In genomic region chr1:9289724-9290493, GRCh38 we compare ENCODE assay signal across 10 cellular contexts. TPM values are rescaled to one million over a fixed set of nuclear protein-coding genes. Genes with fewer than 3 reads are reported as not detected.
DNase-seq lines count a peak whose midpoint lies in the region; ATAC-seq and TF ChIP-seq lines count a peak whose summit lies in the region.
"Had no signal": no experiment of that assay in that cellular context is flagged by ENCODE, and none has a peak within 500 bp of the region (broad histone marks: within the 10 kb centered on the region; RNA-seq: fewer than 3 reads in every experiment).

No MANE protein-coding gene starts in this region.

- H3K4me3 Mint-ChIP-seq in activated naive CD4-positive, alpha-beta T cell treated with anti-CD3 and anti-CD28 coated beads, Interleukin-2, amount 50 U/mL, for 24 hours, result no peak overlapping the region

- no peak overlapping the region for H3K4me3 ChIP-seq in hepatocyte
- no peak overlapping the region for H3K4me3 ChIP-seq in testis
- no peak overlapping the region for H3K4me3 ChIP-seq in BE2C (ENCODE audit: low read depth, low read length)
- no peak overlapping the region for H3K4me3 ChIP-seq in spleen

- DNase-seq in SKM-1 treated with dmso at 0.1 percent for 144 hours (lab: John Stamatoyannopoulos, UW; ENCODE audit: unreplicated experiment) (peak; percentile 42), SKM-1 (lab: John Stamatoyannopoulos, UW; ENCODE audit: unreplicated experiment) (no peak), hepatocyte (ENCODE audit: low spot score) (peak; percentile 71), testis (peak; percentile 78), BE2C (no peak), spleen (no peak)

- H3K27me3 Mint-ChIP-seq in activated naive CD4-positive, alpha-beta T cell treated with anti-CD3 and anti-CD28 coated beads, Interleukin-2, amount 50 U/mL, for 24 hours, result no peaks in the 10 kb centered on the region

- no peaks in the 10 kb centered on the region for H3K9me3 Mint-ChIP-seq in activated naive CD4-positive, alpha-beta T cell treated with anti-CD3 and anti-CD28 coated beads, Interleukin-2, amount 50 U/mL, for 24 hours

- peaks cover 2% of the 10 kb centered on the region for H3K36me3 Mint-ChIP-seq in activated naive CD4-positive, alpha-beta T cell treated with anti-CD3 and anti-CD28 coated beads, Interleukin-2, amount 50 U/mL, for 24 hours

- peaks cover 9% of the 10 kb centered on the region for H3K4me1 Mint-ChIP-seq in activated naive CD4-positive, alpha-beta T cell treated with anti-CD3 and anti-CD28 coated beads, Interleukin-2, amount 50 U/mL, for 24 hours

- peak overlapping the region; percentile 19 for H3K27ac Mint-ChIP-seq in activated naive CD4-positive, alpha-beta T cell treated with anti-CD3 and anti-CD28 coated beads, Interleukin-2, amount 50 U/mL, for 24 hours

- no peak overlapping the region for H3K4me2 ChIP-seq in hepatocyte

- H2AFZ ChIP-seq in hepatocyte, result no peak overlapping the region

- peaks cover 12% of the 10 kb centered on the region for H4K20me1 ChIP-seq in hepatocyte (ENCODE audit: insufficient read depth, poor library complexity, severe bottlenecking)

- H3K9me2 ChIP-seq in hepatocyte (replicated peaks; ENCODE audit: insufficient read depth), result no peaks in the 10 kb centered on the region

- H3K27me3 ChIP-seq in hepatocyte, result no peaks in the 10 kb centered on the region
- H3K27me3 ChIP-seq in testis, result no peaks in the 10 kb centered on the region
- no peaks in the 10 kb centered on the region for H3K27me3 ChIP-seq in BE2C
- H3K27me3 ChIP-seq in spleen (replicated peaks in 1 of 7), result peaks cover 0 to 23% (median 3%) of the 10 kb centered on the region in 7 donors

- WGBS in hepatocyte (ENCODE audit: low lambda C conversion rate, missing lambda C conversion rate), result 37% methylated on average over 5 of the region's 5 CpGs
- 41 to 42% methylated on average over 5 of the region's 5 CpGs for WGBS in testis, 2 donors
- 39 to 66% (median 54%) methylated on average over 5 of the region's 5 CpGs for WGBS in spleen, 5 donors

- intact Hi-C loops in testis (cut with DNase I; ENCODE audit: low total_unique reads) (loop anchor here (10.0 kb wide), 1 partner anchor 155 kb away; no protein-coding TSS in a partner anchor), spleen (cut with DNase I; ENCODE audit: low total_unique reads) (loop anchor here (2.0 kb wide), 2 partner anchors 167 to 199 kb away; no protein-coding TSS in a partner anchor)

- H3K27ac ChIP-seq in hepatocyte (peak overlapping the region; percentile 75), testis (peak overlapping the region; percentile 62 to 93), spleen (peak overlapping the region in 3 of 8 donors; percentile 2 to 40 (median 35))
- H3K27ac ChIP-seq: C4-2B, neutrophil had no signal

- no peak for ATAC-seq in GM19324 (IDR thresholded peaks at IDR 0.05; ENCODE audit: low FRiP score, unreplicated experiment)

- no peaks in the 10 kb centered on the region for H3K9me3 ChIP-seq in hepatocyte (ENCODE audit: low read depth)
- no peaks in the 10 kb centered on the region for H3K9me3 ChIP-seq in testis
- no peaks in the 10 kb centered on the region for H3K9me3 ChIP-seq in BE2C
- H3K9me3 ChIP-seq in spleen, result peaks cover 4 to 32% (median 19%) of the 10 kb centered on the region in 8 donors
- H3K9me3 ChIP-seq: neutrophil had no signal

- peaks cover 17% of the 10 kb centered on the region for H3K79me2 ChIP-seq in hepatocyte

- peaks cover 14% of the 10 kb centered on the region for H3K4me1 ChIP-seq in hepatocyte (ENCODE audit: insufficient read depth)
- peaks cover 33% of the 10 kb centered on the region for H3K4me1 ChIP-seq in testis
- H3K4me1 ChIP-seq in BE2C, result no peaks in the 10 kb centered on the region; the same call in 1 of the 2 replicates
- H3K4me1 ChIP-seq in spleen, result peaks cover 3 to 48% (median 31%) of the 10 kb centered on the region in 6 donors

- TF ChIP-seq POLR2A in testis (IDR thresholded peaks at IDR 0.05), result no peak
- TF ChIP-seq POLR2A in spleen (IDR thresholded peaks at IDR 0.05), result no peak

- TF ChIP-seq CTCF in hepatocyte (IDR thresholded peaks at IDR 0.05; ENCODE audit: poor library complexity), result no peak
- TF ChIP-seq CTCF in testis (IDR thresholded peaks at IDR 0.05), result no peak
- no peak for TF ChIP-seq CTCF in BE2C (IDR thresholded peaks at IDR 0.05; ENCODE audit: low read depth, low read length)
- TF ChIP-seq CTCF in spleen (IDR thresholded peaks at IDR 0.05 in 8 of 11, conservative IDR thresholded peaks at IDR 0.05 in 3 of 11), result no peak

- H3K36me3 ChIP-seq in hepatocyte (replicated peaks; ENCODE audit: insufficient read depth, low read depth), result no peaks in the 10 kb centered on the region
- no peaks in the 10 kb centered on the region for H3K36me3 ChIP-seq in testis (ENCODE audit: low read depth, missing control alignments)
- H3K36me3 ChIP-seq in BE2C, result no peaks in the 10 kb centered on the region
- no peaks in the 10 kb centered on the region for H3K36me3 ChIP-seq in spleen
- H3K36me3 ChIP-seq: neutrophil had no signal

RNA-seq across cellular contexts. Expression of gene SPSB1, which starts 2.8 kb away (rescaled TPM):
- 61.3 and 66.9 TPM in 2 replicates for total RNA-seq in hepatocyte
- 75.3 and 102 TPM in 2 replicates for polyA plus RNA-seq in hepatocyte
- total RNA-seq in testis, result 10 to 100 TPM; 30.0 to 37.9 TPM
- polyA plus RNA-seq in testis (ENCODE audit: insufficient read depth, low read depth, low replicate concordance), result 19.8 TPM
- polyA plus RNA-seq in BE2C (2012; ENCODE audit: insufficient read depth, insufficient read length, low read depth), result 8.9 TPM
- 1 to 10 TPM; 2.4 to 7.9 (median 5.3) TPM for total RNA-seq in spleen
- polyA plus RNA-seq in spleen, result 1 to 10 TPM; 1.3 to 3.4 (median 2.7) TPM

RNA-seq across cellular contexts. Expression of gene H6PD, which starts 55.3 kb away (rescaled TPM):
- 40.4 and 54.8 TPM in 2 replicates for total RNA-seq in hepatocyte
- polyA plus RNA-seq in hepatocyte, result 23.9 and 26.3 TPM in 2 replicates
- total RNA-seq in testis, result 10 to 100 TPM; 55.0 to 67.8 TPM
- 23.8 TPM for polyA plus RNA-seq in testis (ENCODE audit: insufficient read depth, low read depth, low replicate concordance)
- polyA plus RNA-seq in BE2C (2012; ENCODE audit: insufficient read depth, insufficient read length, low read depth), result 0.60 TPM
- total RNA-seq in spleen, result 10 to 100 TPM; 32.1 to 55.3 (median 37.8) TPM
- 10 to 100 TPM in 1 of 3 donors, 1 to 10 TPM in 2; 4.5 to 13.9 (median 5.5) TPM for polyA plus RNA-seq in spleen

Comparison
In these comparisons a context has a peak if more than half of its experiments do, and no peak if none do; other contexts are left out.
1. DNase-seq: peak in SKM-1 treated with dmso at 0.1 percent for 144 hours (single experiment), hepatocyte (single experiment) and testis (single experiment); none in SKM-1 (single experiment), BE2C (single experiment) and spleen (single experiment).